In genomic region chr5:75466317-75466716, GRCh38 we compare ENCODE assay signal across 1 cellular context.
TF ChIP-seq lines count a peak whose summit lies in the region.

No MANE protein-coding gene starts in this region.

TF ChIP-seq in GM23338, 12 proteins besides CTCF, POLR2A, EP300 and RAD21 (continued from another document):
- TF ChIP-seq ZNF462 (CRISPR knock-in tag; IDR thresholded peaks at IDR 0.05) = no peak; the same call in 1 of the 2 replicates
- no peak for TF ChIP-seq ZNF114 (CRISPR knock-in tag; IDR thresholded peaks at IDR 0.05)
- no peak for TF ChIP-seq ZNF331 (CRISPR knock-in tag; IDR thresholded peaks at IDR 0.05; ENCODE audit: low read depth)
- no peak for TF ChIP-seq STAT1 (IDR thresholded peaks at IDR 0.05; ENCODE audit: unreplicated experiment)
- no peak for TF ChIP-seq ETS1 (IDR thresholded peaks at IDR 0.05)
- TF ChIP-seq JUNB (IDR thresholded peaks at IDR 0.05; ENCODE audit: unreplicated experiment) = no peak
- TF ChIP-seq CREB1 (CRISPR knock-in tag; IDR thresholded peaks at IDR 0.05; ENCODE audit: low read depth) = no peak
TF ChIP-seq in GM23338: peak in this region for 0.
